In the genomic region with DNA sequence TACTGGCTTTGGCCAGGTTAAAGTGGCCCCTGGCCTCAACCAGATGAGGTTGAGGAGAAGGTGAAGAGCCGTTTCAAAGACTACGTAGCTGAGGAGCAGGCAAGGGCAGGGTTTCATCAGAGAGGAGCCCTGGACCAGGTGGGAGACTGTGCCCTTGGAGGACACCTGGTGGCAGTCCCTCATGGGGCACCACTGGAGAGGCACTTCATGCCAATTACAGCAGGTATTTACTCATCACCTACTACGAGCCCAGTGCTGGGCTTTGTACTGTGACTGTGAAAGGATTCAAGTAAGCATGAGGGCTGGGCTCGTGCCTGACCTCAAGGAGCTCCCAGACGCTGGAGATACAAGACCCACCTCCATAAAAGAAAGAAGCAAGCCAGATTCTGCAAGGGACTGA, we compare ENCODE assay signal across 9 cellular contexts. TPM values are rescaled to one million over a fixed set of nuclear protein-coding genes. Genes with fewer than 3 reads are reported as not detected.
DNase-seq lines count a peak whose midpoint lies in the region; ATAC-seq, FAIRE-seq and TF ChIP-seq lines count a peak whose summit lies in the region.
"Had no signal": no experiment of that assay in that cellular context is flagged by ENCODE, and none has a peak within 500 bp of the region (broad histone marks: within the 10 kb centered on the region; RNA-seq: fewer than 3 reads in every experiment).

No MANE protein-coding gene starts in this region.

- FAIRE-seq in GM18507 (lab: Jason Lieb, UNC): peak; percentile 75

- POLR2A ChIA-PET in GM10248 (lab: Yijun Ruan, JAX): no interaction called here

- H3K27me3 Mint-ChIP-seq in T-helper 17 cell: no peaks in the 10 kb centered on the region
- H3K27me3 Mint-ChIP-seq: activated naive CD8-positive, alpha-beta T cell had no signal

- H3K4me3 Mint-ChIP-seq in T-helper 17 cell: peak overlapping the region; percentile 33
- H3K4me3 Mint-ChIP-seq: activated naive CD8-positive, alpha-beta T cell had no signal

- CTCF ChIA-PET in GM10248 (lab: Yijun Ruan, JAX): interaction anchor here (0.7 to 1.2 kb wide), 4 partner anchors 12 to 135 kb away, joined by 3 to 4 read pairs (median 3); no protein-coding TSS in a partner anchor

- H3K4me1 Mint-ChIP-seq in T-helper 17 cell: peaks cover 39% of the 10 kb centered on the region

- H3K27ac Mint-ChIP-seq in T-helper 17 cell: peak overlapping the region; percentile 98
- H3K27ac Mint-ChIP-seq: activated naive CD8-positive, alpha-beta T cell had no signal

- H3K4me3 ChIP-seq in cardiac fibroblast (replicated peaks in 1 of 2; ENCODE audit: low read depth in 2 of 2, low read length in 2 of 2): no peak overlapping the region

- H3K9me3 ChIP-seq in T-helper 17 cell (ENCODE audit: control insufficient read depth, low read length, poor library complexity, severe bottlenecking): no peaks in the 10 kb centered on the region

- TF ChIP-seq CTCF in cardiac fibroblast (IDR thresholded peaks at IDR 0.05; ENCODE audit: low read depth, low read length): peak; percentile 19
- no peak for TF ChIP-seq CTCF in GM10248 (IDR thresholded peaks at IDR 0.05; ENCODE audit: control extremely low read depth, extremely low read depth, low read depth, missing control alignments)

- DNase-seq in GM18507 (ENCODE audit: extremely low spot score, insufficient read length, low read depth) (no peak), T-helper 17 cell (peak in 2 of 3 donors; percentile 40 to 57), cardiac fibroblast (ENCODE audit: low read depth in 2 of 2) (no peak), GM10248 (ENCODE audit: extremely low spot score) (no peak), hypothalamus (lab: John Stamatoyannopoulos, UW) (no peak), GOT3 (lab: John Stamatoyannopoulos, UW) (no peak)
- DNase-seq in stimulated activated CD4-positive, alpha-beta T cell treated with anti-CD3 and anti-CD28 coated beads, Interleukin-2, amount 100 ng/mL, for 24 hours: peak; percentile 40 to 52

- H3K36me3 Mint-ChIP-seq in T-helper 17 cell (ENCODE audit: low read depth): no peaks in the 10 kb centered on the region
- H3K36me3 Mint-ChIP-seq: activated naive CD8-positive, alpha-beta T cell had no signal

- peak; percentile 78 for ATAC-seq in T-helper 17 cell
- ATAC-seq in HG02571 (IDR thresholded peaks at IDR 0.05; ENCODE audit: unreplicated experiment): no peak

RNA-seq across cellular contexts. Expression of gene SMAD7, which starts 37.6 kb away (rescaled TPM):
- total RNA-seq in T-helper 17 cell: 100 to 1,000 TPM; 161 to 181 TPM

Comparison
In these comparisons a context has a peak if more than half of its experiments do, and no peak if none do; other contexts are left out.
1. DNase-seq: peak in T-helper 17 cell (2 of 3) and stimulated activated CD4-positive, alpha-beta T cell treated with anti-CD3 and anti-CD28 coated beads, Interleukin-2, amount 100 ng/mL, for 24 hours (2 of 2); none in GM18507 (single experiment), cardiac fibroblast (0 of 2), GM10248 (single experiment), hypothalamus (0 of 51) and GOT3 (single experiment).